ENCODE assay signal across 8 cellular contexts in genomic region chr2:239882335-239882734, GRCh38.
DNase-seq lines count a peak whose midpoint lies in the region; ATAC-seq and TF ChIP-seq lines count a peak whose summit lies in the region.

No MANE protein-coding gene starts in this region.

- no peaks in the 10 kb centered on the region for H3K4me1 ChIP-seq in Loucy (ENCODE audit: insufficient read depth, low read length, poor library complexity, severe bottlenecking)

- no peaks in the 10 kb centered on the region for H4K20me1 ChIP-seq in Loucy (ENCODE audit: insufficient read depth, low read length, poor library complexity, severe bottlenecking)

- no peaks in the 10 kb centered on the region for H3K27me3 ChIP-seq in Loucy (ENCODE audit: insufficient read depth, low read length, poor library complexity, severe bottlenecking)

- H3K4me3 ChIP-seq in Loucy (ENCODE audit: low read length, poor library complexity, severe bottlenecking), result no peak overlapping the region

- H3K9me3 ChIP-seq in Loucy (ENCODE audit: insufficient read depth, low read depth, low read length), result peaks cover 9% of the 10 kb centered on the region; the same call in 1 of the 2 replicates

- no peak overlapping the region for H3K4me2 ChIP-seq in Loucy (ENCODE audit: low read depth, low read length, poor library complexity, severe bottlenecking)

- peak; percentile 68 for TF ChIP-seq CTCF in Loucy (conservative IDR thresholded peaks at IDR 0.05; ENCODE audit: low read length)

- H3K9me2 ChIP-seq in Loucy (replicated peaks; ENCODE audit: low read depth, low read length), result no peaks in the 10 kb centered on the region

- no peaks in the 10 kb centered on the region for H3F3A ChIP-seq in Loucy (ENCODE audit: low read depth)

- no peaks in the 10 kb centered on the region for H3K36me3 ChIP-seq in Loucy (ENCODE audit: insufficient read depth, low read length)

- peak; percentile 18 for DNase-seq in DMS53 treated with DMSO at 0.1 percent for 48 hours (lab: John Stamatoyannopoulos, UW; ENCODE audit: unreplicated experiment)
- peak; percentile 64 for DNase-seq in activated CD4-positive, alpha-beta T cell treated with anti-CD3 and anti-CD28 coated beads, Interleukin-2, amount 50 U/mL, for 1 hour
- DNase-seq in ecto neural progenitor cell (ENCODE audit: low spot score), result peak; percentile 70
- DNase-seq in midbrain (lab: John Stamatoyannopoulos, UW), result peak; percentile 29
- DNase-seq in stimulated activated naive CD4-positive, alpha-beta T cell treated with Interleukin-2 at 50 U/mL for 16 hours (lab: John Stamatoyannopoulos, UW), result peak; percentile 37
- no peak for DNase-seq in DMS153 treated with DMSO at 0.1 percent for 48 hours (lab: John Stamatoyannopoulos, UW; ENCODE audit: unreplicated experiment)

- no peak for ATAC-seq in HG02870 (IDR thresholded peaks at IDR 0.05; ENCODE audit: unreplicated experiment)

- H2AFZ ChIP-seq in Loucy (ENCODE audit: low read length), result no peak overlapping the region

- H3K9ac ChIP-seq in Loucy (ENCODE audit: low read depth, low read length, poor library complexity, severe bottlenecking), result no peak overlapping the region

- H3K79me2 ChIP-seq in Loucy (ENCODE audit: insufficient read depth, low read length), result no peaks in the 10 kb centered on the region
